Comparison of ENCODE assay signal across 9 cellular contexts in the genomic region with DNA sequence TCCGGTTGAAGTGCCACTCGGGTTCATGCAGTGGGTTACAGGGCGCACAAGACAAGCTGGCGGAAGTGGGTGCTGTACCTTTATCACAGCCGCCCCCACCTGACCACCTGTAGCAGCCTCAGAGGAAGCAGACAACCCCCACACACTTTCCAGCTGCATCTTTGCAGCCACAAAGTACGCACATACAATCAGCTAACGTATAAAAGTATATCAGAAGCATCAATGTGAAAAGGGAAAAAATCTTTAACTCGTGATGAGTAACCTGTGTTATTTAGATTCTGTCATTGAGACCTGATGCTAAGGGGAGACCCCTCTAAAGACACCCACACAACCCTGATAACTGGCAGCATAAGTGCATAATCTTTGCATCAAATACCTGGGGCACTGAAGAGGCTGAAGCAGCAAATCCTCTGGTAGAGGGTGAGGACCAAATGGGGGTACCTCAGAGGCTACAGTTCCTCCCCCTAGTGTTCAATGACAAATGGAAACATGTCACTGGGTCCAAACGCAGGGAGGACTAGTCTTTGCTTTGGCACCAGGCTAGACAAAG. TPM values are rescaled to one million over a fixed set of nuclear protein-coding genes. Genes with fewer than 3 reads are reported as not detected.
DNase-seq lines count a peak whose midpoint lies in the region; ATAC-seq and TF ChIP-seq lines count a peak whose summit lies in the region.
"Had no signal": no experiment of that assay in that cellular context is flagged by ENCODE, and none has a peak within 500 bp of the region (broad histone marks: within the 10 kb centered on the region; RNA-seq: fewer than 3 reads in every experiment).

No MANE protein-coding gene starts in this region.

- H3K27ac ChIP-seq in Panc1 (ENCODE audit: low read length) (no peak overlapping the region), thymus (ENCODE audit: low read depth) (peak overlapping the region; percentile 94), gastroesophageal sphincter (no peak overlapping the region)
- H3K27ac ChIP-seq: GM23248 had no signal

- H3K36me3 ChIP-seq in Panc1 (ENCODE audit: control insufficient read depth, insufficient read depth, low read length) (no peaks in the 10 kb centered on the region), thymus (ENCODE audit: control insufficient read depth, insufficient read depth) (no peaks in the 10 kb centered on the region), gastroesophageal sphincter (no peaks in the 10 kb centered on the region)

- TF ChIP-seq POLR2A in gastroesophageal sphincter (IDR thresholded peaks at IDR 0.05), result no peak

- H3K27me3 Mint-ChIP-seq in naive B cell, result no peaks in the 10 kb centered on the region

- DNase-seq in Panc1 (ENCODE audit: low read depth, low spot score), result no peak
- DNase-seq in activated T-cell treated with anti-CD3 and anti-CD28 coated beads, Interleukin-2, amount 50 U/mL, for 48 hours, result peak; percentile 87 to 90
- peak; percentile 95 for DNase-seq in naive B cell
- no peak for DNase-seq in GOT3 (lab: John Stamatoyannopoulos, UW)
- DNase-seq: GM23248, SIG-M5 had no signal

- no peaks in the 10 kb centered on the region for H3K27me3 ChIP-seq in Panc1 (ENCODE audit: control insufficient read depth, insufficient read depth, low read length)
- no peaks in the 10 kb centered on the region for H3K27me3 ChIP-seq in thymus (ENCODE audit: control insufficient read depth, insufficient read depth)
- H3K27me3 ChIP-seq in gastroesophageal sphincter, result no peaks in the 10 kb centered on the region

- no peak for ATAC-seq in Panc1
- peak; percentile 87 for ATAC-seq in naive B cell (ENCODE audit: low read depth in 2 of 2)
- no peak for ATAC-seq in gastroesophageal sphincter
- no peak for ATAC-seq in HG03521 (IDR thresholded peaks at IDR 0.05; ENCODE audit: unreplicated experiment)

- peaks cover 62 to 95% (median 79%) of the 10 kb centered on the region in 3 donors for H3K4me1 Mint-ChIP-seq in naive B cell

- in situ Hi-C loops in Panc1 (cut with HindIII; ENCODE audit: low pct_unique_long_range_greater_than_20kb, low sequenced_read_pairs), result no loop called here

- H3K4me3 ChIP-seq in Panc1 (ENCODE audit: low read depth in 2 of 2, low read length in 2 of 2) (no peak overlapping the region), thymus (ENCODE audit: low read length) (peak overlapping the region; percentile 27), gastroesophageal sphincter (no peak overlapping the region)
- H3K4me3 ChIP-seq: GM23248 had no signal

- H3K27ac Mint-ChIP-seq in naive B cell, result peak overlapping the region; percentile 89 to 99 (median 98)

- no TSS peak for BruUV-seq in Panc1 (replicated peaks; lab: Mats Ljungman, UMichigan)

- WGBS in thymus, result 5% methylated on average over 9 of the region's 9 CpGs
- 60 to 84% methylated on average over 1 to 9 of the region's 9 CpGs for WGBS in gastroesophageal sphincter (ENCODE audit: low coverage in 1 of 2), 2 donors

- H3K9me3 ChIP-seq in Panc1 (ENCODE audit: control insufficient read depth, insufficient read depth, low read depth, low read length), result no peaks in the 10 kb centered on the region
- no peaks in the 10 kb centered on the region for H3K9me3 ChIP-seq in thymus (ENCODE audit: control insufficient read depth)
- H3K9me3 ChIP-seq in gastroesophageal sphincter, result peaks cover 0 to 9% (median 0%) of the 10 kb centered on the region in 3 donors

- H3K4me1 ChIP-seq in Panc1 (ENCODE audit: control insufficient read depth, insufficient read depth, low read length), result no peaks in the 10 kb centered on the region
- H3K4me1 ChIP-seq in thymus (ENCODE audit: control insufficient read depth, insufficient read depth, low read length), result peaks cover 32% of the 10 kb centered on the region
- peaks cover 0 to 12% (median 0%) of the 10 kb centered on the region in 3 donors for H3K4me1 ChIP-seq in gastroesophageal sphincter

- peaks cover 0 to 3% (median 0%) of the 10 kb centered on the region in 7 donors for H3K9me3 Mint-ChIP-seq in naive B cell

- peaks cover 37 to 42% of the 10 kb centered on the region in 2 donors for H3K36me3 Mint-ChIP-seq in naive B cell

- intact Hi-C loops in Panc1 (cut with micrococcal nuclease; ENCODE audit: unreplicated experiment), result no loop called here

- TF ChIP-seq EP300 in gastroesophageal sphincter (IDR thresholded peaks at IDR 0.05), result no peak

- peak overlapping the region; percentile 52 to 90 (median 84) for H3K4me3 Mint-ChIP-seq in naive B cell

- CTCF ChIA-PET in Panc1 (lab: Charles Lee), result no interaction called here

- TF ChIP-seq CTCF in Panc1 (IDR thresholded peaks at IDR 0.05) (peak; percentile 44), gastroesophageal sphincter (IDR thresholded peaks at IDR 0.05) (no peak)

- POLR2A ChIA-PET in Panc1 (lab: Charles Lee), result no interaction called here

RNA-seq across cellular contexts. Expression of a gene that starts 22.1 kb away (rescaled TPM):
- total RNA-seq in Panc1 (2021; ENCODE audit: unreplicated experiment) (1.6 TPM), gastroesophageal sphincter (10 to 100 TPM in 1 of 4 donors, 1 to 10 TPM in 3; 3.5 to 10.4 (median 3.9) TPM)
- polyA plus RNA-seq in Panc1 (2012; ENCODE audit: insufficient read length), result 0.85 TPM
- polyA plus RNA-seq in naive B cell (ENCODE audit: low read depth in 6 of 6) (100 to 1,000 TPM in 1 of 6 donors, 10 to 100 TPM in 5; 31.0 to 130 (median 78.4) TPM), thymus (12.7 TPM)
- polyA plus RNA-seq: GM23248 had no signal

Comparison
In these comparisons a context has a peak if more than half of its experiments do, and no peak if none do; other contexts are left out.
1. ATAC-seq: peak in naive B cell (2 of 2); none in Panc1 (single experiment), gastroesophageal sphincter (single experiment) and HG03521 (single experiment).
2. DNase-seq: peak in activated T-cell treated with anti-CD3 and anti-CD28 coated beads, Interleukin-2, amount 50 U/mL, for 48 hours (2 of 2) and naive B cell (single experiment); none in Panc1 (single experiment) and GOT3 (single experiment).